In genomic region chr19:49667473-49667872, GRCh38 we compare ENCODE assay signal across 1 cellular context.
TF ChIP-seq lines count a peak whose summit lies in the region.

No MANE protein-coding gene starts in this region.

TF ChIP-seq in K562, 482 proteins besides CTCF, POLR2A, EP300 and RAD21 (continues in another document):
- TF ChIP-seq ATF7 (IDR thresholded peaks at IDR 0.05) (peak; percentile 68), CREB3L1 (IDR thresholded peaks at IDR 0.05; ENCODE audit: borderline replicate concordance, low read depth) (no peak), CCNT2 (IDR thresholded peaks at IDR 0.05; ENCODE audit: borderline replicate concordance, extremely low read depth, insufficient read length, low read depth, low read length) (no peak), ZNF609 (CRISPR knock-in tag; IDR thresholded peaks at IDR 0.05; ENCODE audit: borderline replicate concordance) (no peak), PHTF2 (CRISPR knock-in tag; IDR thresholded peaks at IDR 0.05) (no peak), STAT5B (CRISPR knock-in tag; IDR thresholded peaks at IDR 0.05) (no peak), ZNF699 (CRISPR knock-in tag; IDR thresholded peaks at IDR 0.05; ENCODE audit: insufficient replicate concordance) (no peak), RCOR1 (IDR thresholded peaks at IDR 0.05; ENCODE audit: borderline replicate concordance in 1 of 2, low read depth in 2 of 2, low read length in 2 of 2) (0 out of 4 replicates have a peak, but pooled peaks of 1 of the 2 experiments have one; percentile 8), TARDBP (IDR thresholded peaks at IDR 0.05) (no peak), ZNF280B (CRISPR knock-in tag; IDR thresholded peaks at IDR 0.05) (no peak), CREM (IDR thresholded peaks at IDR 0.05; ENCODE audit: low read depth) (0 out of 2 replicates have a peak, but pooled peaks have one; percentile 18), ARID3A (IDR thresholded peaks at IDR 0.05; ENCODE audit: borderline replicate concordance, low read depth, low read length) (no peak), TAF15 (IDR thresholded peaks at IDR 0.05; ENCODE audit: low read depth, low read length) (no peak), POLR2B (IDR thresholded peaks at IDR 0.05; ENCODE audit: low read depth, partially characterized antibody) (no peak), THAP12 (CRISPR knock-in tag; IDR thresholded peaks at IDR 0.05) (no peak), FOXA3 (CRISPR knock-in tag; conservative IDR thresholded peaks at IDR 0.05 in 1 of 2, IDR thresholded peaks at IDR 0.05 in 1 of 2) (no peak), DNMT1 (IDR thresholded peaks at IDR 0.05) (no peak), SIN3A (IDR thresholded peaks at IDR 0.05; ENCODE audit: borderline replicate concordance in 2 of 2, control insufficient read depth in 1 of 2, low read depth in 2 of 2, low read length in 2 of 2) (no peak), ZNF766 (CRISPR knock-in tag; conservative IDR thresholded peaks at IDR 0.05) (no peak), ZNF384 (IDR thresholded peaks at IDR 0.05; ENCODE audit: low read depth, low read length) (no peak), TAF1 (IDR thresholded peaks at IDR 0.05; ENCODE audit: control insufficient read depth, extremely low read depth, insufficient read depth, low read length, severe bottlenecking) (no peak), PRPF4 (IDR thresholded peaks at IDR 0.05; ENCODE audit: insufficient read depth, low read depth, low read length, poor library complexity, severe bottlenecking) (no peak), PHF21A (IDR thresholded peaks at IDR 0.05; ENCODE audit: borderline replicate concordance, low read depth) (no peak), HMBOX1 (IDR thresholded peaks at IDR 0.05) (peak; percentile 46; the same call in 1 of the 2 replicates), KLF6 (CRISPR knock-in tag; IDR thresholded peaks at IDR 0.05; ENCODE audit: borderline replicate concordance) (no peak), RBM34 (IDR thresholded peaks at IDR 0.05; ENCODE audit: borderline replicate concordance, insufficient read depth, low read length) (no peak), BRCA1 (IDR thresholded peaks at IDR 0.05) (no peak), BRCA1 (CRISPR knock-in tag; IDR thresholded peaks at IDR 0.05) (no peak), BCL6 (CRISPR knock-in tag; IDR thresholded peaks at IDR 0.05) (no peak), JUND (IDR thresholded peaks at IDR 0.05; ENCODE audit: borderline replicate concordance, low read depth, low read length) (peak; percentile 83), JUND (tag; IDR thresholded peaks at IDR 0.05; ENCODE audit: borderline replicate concordance, low read depth, low read length) (peak; percentile 66; the same call in 1 of the 3 replicates), COPS2 (conservative IDR thresholded peaks at IDR 0.05) (no peak), CEBPZ (IDR thresholded peaks at IDR 0.05; ENCODE audit: borderline replicate concordance, low read depth, low read length) (no peak), KAT7 (CRISPR knock-in tag; IDR thresholded peaks at IDR 0.05; ENCODE audit: borderline replicate concordance) (no peak), AFF4 (CRISPR knock-in tag; IDR thresholded peaks at IDR 0.05) (no peak), ATF1 (CRISPR knock-in tag; IDR thresholded peaks at IDR 0.05) (no peak), ATF1 (tag; IDR thresholded peaks at IDR 0.05) (no peak), KHSRP (IDR thresholded peaks at IDR 0.05) (no peak), GATA2 (CRISPR knock-in tag; IDR thresholded peaks at IDR 0.05) (no peak), CBFB (CRISPR knock-in tag; IDR thresholded peaks at IDR 0.05) (no peak), ZNF133 (CRISPR knock-in tag; IDR thresholded peaks at IDR 0.05) (no peak), GABPB2 (CRISPR knock-in tag; conservative IDR thresholded peaks at IDR 0.05) (no peak), ZC3H8 (IDR thresholded peaks at IDR 0.05) (no peak), GTF2E2 (tag; IDR thresholded peaks at IDR 0.05) (no peak), TBP (optimal IDR thresholded peaks at IDR 0.05; ENCODE audit: low read depth, low read length) (no peak)
